2 cellular contexts compared by ENCODE assay signal in the genomic region with DNA sequence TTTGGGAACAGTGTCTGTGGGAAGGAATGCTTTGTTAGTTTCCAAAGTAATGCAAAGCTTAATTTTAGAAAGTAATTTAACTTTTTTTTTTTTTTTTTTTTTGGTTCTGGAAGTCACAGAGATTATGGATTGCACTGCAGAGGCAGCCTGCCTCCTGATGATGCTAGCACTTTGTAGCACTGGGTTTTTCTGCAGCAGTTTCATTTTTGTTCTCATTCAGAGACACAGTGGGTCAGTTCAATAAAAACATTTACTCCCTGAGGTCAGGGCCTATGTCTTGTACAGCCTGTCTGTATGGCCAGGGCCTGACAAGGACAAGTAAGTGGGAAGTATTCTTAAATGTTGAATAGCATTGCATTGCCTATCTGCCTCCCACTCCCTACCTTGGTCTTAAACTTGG.
TF ChIP-seq lines count a peak whose summit lies in the region.

No MANE protein-coding gene starts in this region.

TF ChIP-seq in liver, 16 proteins besides CTCF, POLR2A, EP300 and RAD21:
- peak; percentile 60 for TF ChIP-seq NR2F2 (IDR thresholded peaks at IDR 0.05)
- no peak for TF ChIP-seq YY1 (IDR thresholded peaks at IDR 0.05)

TF ChIP-seq in HepG2, 621 proteins besides CTCF, POLR2A, EP300 and RAD21:
- TF ChIP-seq MBD4 (IDR thresholded peaks at IDR 0.05; ENCODE audit: borderline replicate concordance, low read length), result no peak
